Comparison of ENCODE assay signal across 8 cellular contexts in the genomic region with DNA sequence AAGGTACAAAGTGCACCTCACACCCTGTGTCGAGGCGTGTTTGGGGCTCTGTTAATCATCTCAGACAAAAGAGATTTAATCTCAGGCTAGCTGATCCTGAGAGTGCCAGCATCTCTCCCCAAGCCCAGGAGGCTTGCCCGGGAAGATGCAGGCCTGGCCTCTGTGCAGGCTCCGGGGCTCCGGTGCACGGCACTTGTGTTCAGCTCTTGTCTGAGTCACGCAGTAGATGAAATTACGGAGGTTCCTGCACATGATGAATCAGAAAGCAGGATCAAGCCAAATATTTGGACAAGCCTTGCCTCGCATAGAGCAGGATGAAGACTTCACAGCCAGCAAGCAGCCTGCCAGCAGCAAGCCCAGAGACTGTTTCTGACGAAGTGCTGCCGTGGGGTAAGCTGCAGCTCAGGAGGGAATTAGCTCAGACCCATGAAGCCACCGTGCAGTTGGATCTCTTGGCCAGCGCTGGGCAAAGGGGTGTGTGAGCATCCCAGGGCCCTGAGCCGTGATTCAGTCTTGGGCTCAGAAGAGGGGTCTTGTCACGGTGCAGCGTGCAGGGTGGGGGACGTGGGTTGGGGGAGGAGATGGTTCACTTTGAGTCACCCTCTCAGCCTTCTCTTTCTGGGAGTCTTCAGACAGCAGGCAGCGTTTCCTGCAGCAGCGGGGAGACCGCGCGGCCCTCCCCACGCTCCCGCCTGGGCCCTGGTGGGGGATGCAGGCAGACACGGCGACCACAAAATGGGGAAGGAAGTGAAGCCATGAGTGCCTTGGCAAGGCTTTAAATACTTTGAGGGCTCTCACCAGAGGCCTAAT.
DNase-seq lines count a peak whose midpoint lies in the region; TF ChIP-seq lines count a peak whose summit lies in the region.

No MANE protein-coding gene starts in this region.

- CTCF ChIA-PET in OCI-LY7 (lab: Charles Lee; ENCODE audit: unreplicated experiment) = no interaction called here

- BruUV-seq in OCI-LY7 (replicated peaks; lab: Mats Ljungman, UMichigan) = no TSS peak

- peaks cover 5% of the 10 kb centered on the region for H3K4me1 ChIP-seq in OCI-LY7 (ENCODE audit: insufficient read depth, low read length, poor library complexity, severe bottlenecking)
- H3K4me1 ChIP-seq in stomach smooth muscle (ENCODE audit: control insufficient read depth, insufficient read depth, low read length) = peaks cover 45% of the 10 kb centered on the region

- H3K9me3 ChIP-seq in OCI-LY7 (ENCODE audit: low read length) = no peaks in the 10 kb centered on the region
- H3K9me3 ChIP-seq in stomach smooth muscle (ENCODE audit: control insufficient read depth in 2 of 2, low read length in 2 of 2) = no peaks in the 10 kb centered on the region

- H3K9me2 ChIP-seq in OCI-LY7 (ENCODE audit: insufficient read depth, low read length) = no peaks in the 10 kb centered on the region

- H3K79me2 ChIP-seq in OCI-LY7 (ENCODE audit: insufficient read depth, low read depth, low read length) = no peaks in the 10 kb centered on the region

- H3K27ac ChIP-seq in OCI-LY7 (ENCODE audit: low read depth, low read length, poor library complexity, severe bottlenecking) (no peak overlapping the region), layer of hippocampus (ENCODE audit: low read depth, low read length) (peak overlapping the region; percentile 14), stomach smooth muscle (ENCODE audit: low read length) (peak overlapping the region; percentile 88)

- peak overlapping the region; percentile 47 to 51 for H3K9ac ChIP-seq in stomach smooth muscle (ENCODE audit: low read length in 2 of 2)

- H3K4me3 ChIP-seq in OCI-LY7 (ENCODE audit: low read depth, low read length, poor library complexity, severe bottlenecking) (no peak overlapping the region), stomach smooth muscle (ENCODE audit: low read length in 2 of 2) (peak overlapping the region in 1 of 2 donors; percentile 52)

- H3K4me2 ChIP-seq in OCI-LY7 (ENCODE audit: low read length) = no peak overlapping the region

- H3K27me3 ChIP-seq in layer of hippocampus (ENCODE audit: control insufficient read depth, insufficient read depth, low read length) (no peaks in the 10 kb centered on the region), stomach smooth muscle (ENCODE audit: control insufficient read depth in 1 of 2, insufficient read depth in 2 of 2, low read length in 2 of 2) (no peaks in the 10 kb centered on the region)

- H3K4me3 Mint-ChIP-seq in brain = peak overlapping the region in 1 of 5 experiments; percentile 72

- H3K9me3 Mint-ChIP-seq in brain = peaks cover 0 to 3% (median 0%) of the 10 kb centered on the region in 5 experiments

- intact Hi-C loops in OCI-LY7 (cut with micrococcal nuclease; ENCODE audit: unreplicated experiment) = no loop called here

- peaks cover 38% of the 10 kb centered on the region for H3K4me1 Mint-ChIP-seq in brain

- H3K27me3 Mint-ChIP-seq in brain = no peaks in the 10 kb centered on the region

- no peak overlapping the region for H2AFZ ChIP-seq in OCI-LY7 (ENCODE audit: low read length)

- POLR2A ChIA-PET in OCI-LY7 (lab: Charles Lee) = no interaction called here

- peak overlapping the region; percentile 37 to 91 (median 75) for H3K27ac Mint-ChIP-seq in brain

- DNase-seq in EH (ENCODE audit: low read depth) (peak; percentile 98), HCEC 1CT (peak; percentile 97), OCI-LY7 (ENCODE audit: low spot score) (peak; percentile 9), NCI-H774 (lab: John Stamatoyannopoulos, UW) (no peak), ecto neural progenitor cell (ENCODE audit: low spot score) (no peak)

- TF ChIP-seq CTCF in OCI-LY7 (conservative IDR thresholded peaks at IDR 0.05; ENCODE audit: low read length) = no peak
- no peak for TF ChIP-seq CTCF in brain (conservative IDR thresholded peaks at IDR 0.05)

- no peaks in the 10 kb centered on the region for H4K20me1 ChIP-seq in OCI-LY7 (ENCODE audit: insufficient read depth, low read length)

- no peaks in the 10 kb centered on the region for H3K36me3 Mint-ChIP-seq in brain

- H3K36me3 ChIP-seq in OCI-LY7 (ENCODE audit: insufficient read depth, low read length) (no peaks in the 10 kb centered on the region), stomach smooth muscle (ENCODE audit: control insufficient read depth in 2 of 2, insufficient read depth in 2 of 2, low read length in 2 of 2) (no peaks in the 10 kb centered on the region)

Comparison
In these comparisons a context has a peak if more than half of its experiments do, and no peak if none do; other contexts are left out.
1. DNase-seq: peak in EH (single experiment), HCEC 1CT (single experiment) and OCI-LY7 (single experiment); none in NCI-H774 (single experiment) and ecto neural progenitor cell (single experiment).